ENCODE assay signal across 9 cellular contexts in the genomic region with DNA sequence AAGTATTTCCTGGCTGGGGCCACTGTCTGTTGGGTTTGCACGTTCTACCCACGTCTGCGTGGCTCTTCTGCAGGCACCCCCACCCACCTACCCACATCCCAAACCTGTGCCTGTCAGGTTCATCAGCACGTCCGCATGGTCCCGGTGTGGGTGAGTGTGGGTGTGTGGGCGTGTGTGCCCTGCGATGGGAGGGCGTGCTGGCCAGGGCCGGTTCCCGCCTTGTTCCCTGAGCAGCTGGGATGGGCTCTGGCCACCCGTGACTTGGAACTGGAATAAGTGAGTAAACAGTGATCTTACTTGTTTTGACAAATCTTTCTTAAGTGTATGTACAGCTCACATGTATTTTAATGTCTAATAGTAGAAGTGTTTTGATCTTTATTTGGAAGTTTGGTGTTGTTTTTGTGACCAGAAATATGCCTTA. TPM values are rescaled to one million over a fixed set of nuclear protein-coding genes. Genes with fewer than 3 reads are reported as not detected.
DNase-seq lines count a peak whose midpoint lies in the region; ATAC-seq and TF ChIP-seq lines count a peak whose summit lies in the region.
"Had no signal": no experiment of that assay in that cellular context is flagged by ENCODE, and none has a peak within 500 bp of the region (broad histone marks: within the 10 kb centered on the region; RNA-seq: fewer than 3 reads in every experiment).

No MANE protein-coding gene starts in this region.

- peaks cover 3% of the 10 kb centered on the region for H3K36me3 Mint-ChIP-seq in T-helper 1 cell treated with Interleukin-12 subunit alpha and Interleukin-12 subunit beta and Interleukin-4 antibody, amounts not matched to agents 30 μg/mL and 1 μg/mL, for 36 hours (ENCODE audit: low read depth)
- H3K36me3 Mint-ChIP-seq in naive thymus-derived CD4-positive, alpha-beta T cell: peaks cover 0 to 16% (median 8%) of the 10 kb centered on the region in 5 donors

- H3K27me3 Mint-ChIP-seq in T-helper 1 cell treated with Interleukin-12 subunit alpha and Interleukin-12 subunit beta and Interleukin-4 antibody, amounts not matched to agents 30 μg/mL and 1 μg/mL, for 36 hours (ENCODE audit: low read depth): no peaks in the 10 kb centered on the region
- H3K27me3 Mint-ChIP-seq in naive thymus-derived CD4-positive, alpha-beta T cell: no peaks in the 10 kb centered on the region

- peak; percentile 57 for DNase-seq in epithelial cell of esophagus (ENCODE audit: low read depth)
- peak in 4 of 9 donors; percentile 16 to 28 (median 24) for DNase-seq in naive thymus-derived CD4-positive, alpha-beta T cell
- DNase-seq in ureter (ENCODE audit: low spot score): peak; percentile 77
- DNase-seq in H7: no peak
- no peak for DNase-seq in RKO (ENCODE audit: low spot score)
- DNase-seq: activated T-cell treated with anti-CD3 and anti-CD28 coated beads for 4 hours; stimulated activated CD4-positive, alpha-beta T cell treated with anti-CD3 and anti-CD28 coated beads, Interleukin-15, amount 100 ng/mL, for 24 hours had no signal

- CTCF ChIA-PET in naive thymus-derived CD4-positive, alpha-beta T cell (lab: Charles Lee): no interaction called here

- H3K27me3 ChIP-seq in naive thymus-derived CD4-positive, alpha-beta T cell (ENCODE audit: control insufficient read depth in 2 of 2, insufficient read depth in 2 of 2, low read length in 2 of 2): no peaks in the 10 kb centered on the region
- no peaks in the 10 kb centered on the region for H3K27me3 ChIP-seq in H7 (ENCODE audit: control insufficient read depth, insufficient read depth, low read length)

- H3K4me1 ChIP-seq in naive thymus-derived CD4-positive, alpha-beta T cell (ENCODE audit: control insufficient read depth in 2 of 2, insufficient read depth in 2 of 2, low read length in 2 of 2): peaks cover 11 to 17% of the 10 kb centered on the region in 2 donors

- TF ChIP-seq CTCF in epithelial cell of esophagus (IDR thresholded peaks at IDR 0.05; ENCODE audit: insufficient read depth, low read depth, low read length, missing control alignments): no peak

- H3K36me3 ChIP-seq in naive thymus-derived CD4-positive, alpha-beta T cell (ENCODE audit: control insufficient read depth in 2 of 3, insufficient read depth in 3 of 3, low read length in 3 of 3): no peaks in the 10 kb centered on the region
- no peaks in the 10 kb centered on the region; the same call in 1 of the 2 replicates for H3K36me3 ChIP-seq in H7 (replicated peaks; ENCODE audit: control insufficient read depth, insufficient read depth, low read length)

- ATAC-seq in naive thymus-derived CD4-positive, alpha-beta T cell: peak; percentile 66
- ATAC-seq in HG02870 (IDR thresholded peaks at IDR 0.05; ENCODE audit: unreplicated experiment): no peak

- H3K9me3 ChIP-seq in naive thymus-derived CD4-positive, alpha-beta T cell (ENCODE audit: control insufficient read depth in 2 of 3, low read length in 3 of 3): no peaks in the 10 kb centered on the region

- POLR2A ChIA-PET in naive thymus-derived CD4-positive, alpha-beta T cell (lab: Charles Lee): no interaction called here

- intact Hi-C loops in naive thymus-derived CD4-positive, alpha-beta T cell (cut with micrococcal nuclease): no loop called here

- H3K9me3 Mint-ChIP-seq in T-helper 1 cell treated with Interleukin-12 subunit alpha and Interleukin-12 subunit beta and Interleukin-4 antibody, amounts not matched to agents 30 μg/mL and 1 μg/mL, for 36 hours: no peaks in the 10 kb centered on the region
- H3K9me3 Mint-ChIP-seq in naive thymus-derived CD4-positive, alpha-beta T cell: no peaks in the 10 kb centered on the region

- H3K27ac ChIP-seq in naive thymus-derived CD4-positive, alpha-beta T cell (ENCODE audit: low read depth, low read length): no peak overlapping the region

- peak overlapping the region; percentile 10 for H3K27ac Mint-ChIP-seq in T-helper 1 cell treated with Interleukin-12 subunit alpha and Interleukin-12 subunit beta and Interleukin-4 antibody, amounts not matched to agents 30 μg/mL and 1 μg/mL, for 36 hours
- peak overlapping the region; percentile 16 to 84 (median 60) for H3K27ac Mint-ChIP-seq in naive thymus-derived CD4-positive, alpha-beta T cell

- peaks cover 23% of the 10 kb centered on the region for H3K4me1 Mint-ChIP-seq in T-helper 1 cell treated with Interleukin-12 subunit alpha and Interleukin-12 subunit beta and Interleukin-4 antibody, amounts not matched to agents 30 μg/mL and 1 μg/mL, for 36 hours (ENCODE audit: low read depth)
- H3K4me1 Mint-ChIP-seq in naive thymus-derived CD4-positive, alpha-beta T cell: peaks cover 23 to 62% (median 56%) of the 10 kb centered on the region in 7 donors

- H3K4me3 ChIP-seq in epithelial cell of esophagus (ENCODE audit: low read length) (no peak overlapping the region), H7 (ENCODE audit: insufficient read depth, low read depth, low read length) (no peak overlapping the region)
- H3K4me3 ChIP-seq in naive thymus-derived CD4-positive, alpha-beta T cell (ENCODE audit: low read length): no peak overlapping the region

- no peak overlapping the region for H3K4me3 Mint-ChIP-seq in T-helper 1 cell treated with Interleukin-12 subunit alpha and Interleukin-12 subunit beta and Interleukin-4 antibody, amounts not matched to agents 30 μg/mL and 1 μg/mL, for 36 hours
- H3K4me3 Mint-ChIP-seq in naive thymus-derived CD4-positive, alpha-beta T cell: peak overlapping the region in 2 of 10 donors; percentile 8 to 21

RNA-seq across cellular contexts. Expression of gene ERGIC1, which starts 20.4 kb away (rescaled TPM):
- total RNA-seq in naive thymus-derived CD4-positive, alpha-beta T cell: 10 to 100 TPM; 44.4 to 71.3 (median 53.5) TPM
- 10 to 100 TPM; 18.3 to 18.9 TPM for polyA plus RNA-seq in naive thymus-derived CD4-positive, alpha-beta T cell
- 140 TPM for total RNA-seq in ureter
- 97.7 and 102 TPM in 2 replicates for total RNA-seq in H7 (2014; rRNA removed; shearing (Covaris generic))

Comparison
In these comparisons a context has a peak if more than half of its experiments do, and no peak if none do; other contexts are left out.
1. DNase-seq: peak in epithelial cell of esophagus (single experiment) and ureter (single experiment); none in H7 (single experiment) and RKO (single experiment).